In the genomic region with DNA sequence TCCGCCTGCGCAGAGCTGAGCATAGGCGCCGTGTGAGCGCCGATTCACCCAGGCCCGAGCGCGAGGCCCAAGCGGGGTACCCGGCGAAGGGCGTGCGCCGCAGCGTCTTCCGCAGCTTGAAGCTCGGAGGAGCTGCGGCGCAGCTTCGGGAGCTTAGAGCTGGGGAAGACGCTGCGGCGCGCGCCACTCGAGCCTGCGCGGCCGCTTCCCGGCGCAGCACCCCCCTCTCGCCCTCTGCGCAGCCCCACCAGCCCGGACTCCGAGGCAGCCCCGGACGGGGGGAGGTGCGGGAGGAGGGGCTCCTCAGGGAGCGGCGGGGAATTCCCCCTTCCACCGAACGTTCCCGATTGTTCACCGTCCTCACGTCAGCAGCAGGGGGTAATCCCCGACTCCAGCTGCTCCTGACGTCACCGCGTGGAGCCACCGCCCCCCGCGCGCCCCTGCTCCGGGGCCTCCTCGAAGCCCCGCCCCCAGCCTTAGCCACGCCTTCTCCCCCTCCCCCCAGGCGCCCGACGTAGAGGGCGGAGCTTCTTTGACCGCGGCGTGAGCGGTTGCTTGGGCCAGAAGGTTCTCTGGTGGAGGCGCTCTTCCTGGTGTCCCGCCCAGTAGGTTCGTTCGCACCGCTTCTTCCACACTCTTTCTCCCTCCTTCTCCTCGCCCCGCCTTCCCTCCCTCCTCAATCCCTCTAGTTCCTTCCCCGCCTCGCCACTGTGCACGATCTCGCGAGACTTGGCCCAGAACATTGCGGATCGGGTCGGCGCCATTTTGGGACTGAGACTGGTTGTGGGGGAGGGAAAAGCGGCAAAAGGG, we compare ENCODE assay signal across 1 cellular context.
A peak's percentile ranks its signal among the peaks of the same experiment; 100 is the strongest.
TF ChIP-seq lines count a peak whose summit lies in the region.

A gene with protein sequence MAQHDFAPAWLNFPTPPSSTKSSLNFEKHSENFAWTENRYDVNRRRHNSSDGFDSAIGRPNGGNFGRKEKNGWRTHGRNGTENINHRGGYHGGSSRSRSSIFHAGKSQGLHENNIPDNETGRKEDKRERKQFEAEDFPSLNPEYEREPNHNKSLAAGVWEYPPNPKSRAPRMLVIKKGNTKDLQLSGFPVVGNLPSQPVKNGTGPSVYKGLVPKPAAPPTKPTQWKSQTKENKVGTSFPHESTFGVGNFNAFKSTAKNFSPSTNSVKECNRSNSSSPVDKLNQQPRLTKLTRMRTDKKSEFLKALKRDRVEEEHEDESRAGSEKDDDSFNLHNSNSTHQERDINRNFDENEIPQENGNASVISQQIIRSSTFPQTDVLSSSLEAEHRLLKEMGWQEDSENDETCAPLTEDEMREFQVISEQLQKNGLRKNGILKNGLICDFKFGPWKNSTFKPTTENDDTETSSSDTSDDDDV (plus strand): TSS at position 742 of the 810 bp plus-strand sequence. CDS start 40,072 bp downstream, outside the sequence.

TF ChIP-seq in HepG2, 621 proteins besides CTCF, POLR2A, EP300 and RAD21 (continued from another document and continues in another):
- TF ChIP-seq, protein P1, sequence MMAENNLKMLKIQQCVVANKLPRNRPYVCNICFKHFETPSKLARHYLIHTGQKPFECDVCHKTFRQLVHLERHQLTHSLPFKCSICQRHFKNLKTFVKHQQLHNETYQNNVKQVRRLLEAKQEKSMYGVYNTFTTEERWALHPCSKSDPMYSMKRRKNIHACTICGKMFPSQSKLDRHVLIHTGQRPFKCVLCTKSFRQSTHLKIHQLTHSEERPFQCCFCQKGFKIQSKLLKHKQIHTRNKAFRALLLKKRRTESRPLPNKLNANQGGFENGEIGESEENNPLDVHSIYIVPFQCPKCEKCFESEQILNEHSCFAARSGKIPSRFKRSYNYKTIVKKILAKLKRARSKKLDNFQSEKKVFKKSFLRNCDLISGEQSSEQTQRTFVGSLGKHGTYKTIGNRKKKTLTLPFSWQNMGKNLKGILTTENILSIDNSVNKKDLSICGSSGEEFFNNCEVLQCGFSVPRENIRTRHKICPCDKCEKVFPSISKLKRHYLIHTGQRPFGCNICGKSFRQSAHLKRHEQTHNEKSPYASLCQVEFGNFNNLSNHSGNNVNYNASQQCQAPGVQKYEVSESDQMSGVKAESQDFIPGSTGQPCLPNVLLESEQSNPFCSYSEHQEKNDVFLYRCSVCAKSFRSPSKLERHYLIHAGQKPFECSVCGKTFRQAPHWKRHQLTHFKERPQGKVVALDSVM (CRISPR knock-in tag; IDR thresholded peaks at IDR 0.05) = no peak
- 0 out of 2 replicates have a peak, but pooled peaks have one; percentile 18 for TF ChIP-seq ZMYM3 (CRISPR knock-in tag; IDR thresholded peaks at IDR 0.05)
- peak; percentile 50; the same call in 1 of the 2 replicates for TF ChIP-seq ZNF768 (CRISPR knock-in tag; IDR thresholded peaks at IDR 0.05)
- TF ChIP-seq, protein P2, sequence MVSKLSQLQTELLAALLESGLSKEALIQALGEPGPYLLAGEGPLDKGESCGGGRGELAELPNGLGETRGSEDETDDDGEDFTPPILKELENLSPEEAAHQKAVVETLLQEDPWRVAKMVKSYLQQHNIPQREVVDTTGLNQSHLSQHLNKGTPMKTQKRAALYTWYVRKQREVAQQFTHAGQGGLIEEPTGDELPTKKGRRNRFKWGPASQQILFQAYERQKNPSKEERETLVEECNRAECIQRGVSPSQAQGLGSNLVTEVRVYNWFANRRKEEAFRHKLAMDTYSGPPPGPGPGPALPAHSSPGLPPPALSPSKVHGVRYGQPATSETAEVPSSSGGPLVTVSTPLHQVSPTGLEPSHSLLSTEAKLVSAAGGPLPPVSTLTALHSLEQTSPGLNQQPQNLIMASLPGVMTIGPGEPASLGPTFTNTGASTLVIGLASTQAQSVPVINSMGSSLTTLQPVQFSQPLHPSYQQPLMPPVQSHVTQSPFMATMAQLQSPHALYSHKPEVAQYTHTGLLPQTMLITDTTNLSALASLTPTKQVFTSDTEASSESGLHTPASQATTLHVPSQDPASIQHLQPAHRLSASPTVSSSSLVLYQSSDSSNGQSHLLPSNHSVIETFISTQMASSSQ (IDR thresholded peaks at IDR 0.05; ENCODE audit: low read depth) = no peak
- TF ChIP-seq, protein P2 (CRISPR knock-in tag; IDR thresholded peaks at IDR 0.05; ENCODE audit: borderline replicate concordance) = peak; percentile 59; the same call in 1 of the 2 replicates
- no peak for TF ChIP-seq NR3C1 (CRISPR knock-in tag; IDR thresholded peaks at IDR 0.05)
- peak; percentile 23 for TF ChIP-seq SKI (IDR thresholded peaks at IDR 0.05; ENCODE audit: partially characterized antibody)
- TF ChIP-seq HHEX (CRISPR knock-in tag; IDR thresholded peaks at IDR 0.05) = no peak; the same call in 1 of the 2 replicates
- no peak for TF ChIP-seq ZNF296 (CRISPR knock-in tag; conservative IDR thresholded peaks at IDR 0.05)
- no peak for TF ChIP-seq ZNF766 (CRISPR knock-in tag; IDR thresholded peaks at IDR 0.05; ENCODE audit: borderline replicate concordance)
- peak; percentile 52 for TF ChIP-seq KDM3A (CRISPR knock-in tag; IDR thresholded peaks at IDR 0.05; ENCODE audit: low read depth)
- TF ChIP-seq, protein P3, sequence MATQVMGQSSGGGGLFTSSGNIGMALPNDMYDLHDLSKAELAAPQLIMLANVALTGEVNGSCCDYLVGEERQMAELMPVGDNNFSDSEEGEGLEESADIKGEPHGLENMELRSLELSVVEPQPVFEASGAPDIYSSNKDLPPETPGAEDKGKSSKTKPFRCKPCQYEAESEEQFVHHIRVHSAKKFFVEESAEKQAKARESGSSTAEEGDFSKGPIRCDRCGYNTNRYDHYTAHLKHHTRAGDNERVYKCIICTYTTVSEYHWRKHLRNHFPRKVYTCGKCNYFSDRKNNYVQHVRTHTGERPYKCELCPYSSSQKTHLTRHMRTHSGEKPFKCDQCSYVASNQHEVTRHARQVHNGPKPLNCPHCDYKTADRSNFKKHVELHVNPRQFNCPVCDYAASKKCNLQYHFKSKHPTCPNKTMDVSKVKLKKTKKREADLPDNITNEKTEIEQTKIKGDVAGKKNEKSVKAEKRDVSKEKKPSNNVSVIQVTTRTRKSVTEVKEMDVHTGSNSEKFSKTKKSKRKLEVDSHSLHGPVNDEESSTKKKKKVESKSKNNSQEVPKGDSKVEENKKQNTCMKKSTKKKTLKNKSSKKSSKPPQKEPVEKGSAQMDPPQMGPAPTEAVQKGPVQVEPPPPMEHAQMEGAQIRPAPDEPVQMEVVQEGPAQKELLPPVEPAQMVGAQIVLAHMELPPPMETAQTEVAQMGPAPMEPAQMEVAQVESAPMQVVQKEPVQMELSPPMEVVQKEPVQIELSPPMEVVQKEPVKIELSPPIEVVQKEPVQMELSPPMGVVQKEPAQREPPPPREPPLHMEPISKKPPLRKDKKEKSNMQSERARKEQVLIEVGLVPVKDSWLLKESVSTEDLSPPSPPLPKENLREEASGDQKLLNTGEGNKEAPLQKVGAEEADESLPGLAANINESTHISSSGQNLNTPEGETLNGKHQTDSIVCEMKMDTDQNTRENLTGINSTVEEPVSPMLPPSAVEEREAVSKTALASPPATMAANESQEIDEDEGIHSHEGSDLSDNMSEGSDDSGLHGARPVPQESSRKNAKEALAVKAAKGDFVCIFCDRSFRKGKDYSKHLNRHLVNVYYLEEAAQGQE (IDR thresholded peaks at IDR 0.05; ENCODE audit: borderline replicate concordance in 1 of 2, low read depth in 1 of 2, low read length in 2 of 2) = no peak
- no peak; the same call in 1 of the 2 replicates for TF ChIP-seq ZSCAN9 (CRISPR knock-in tag; IDR thresholded peaks at IDR 0.05; ENCODE audit: borderline replicate concordance)
- no peak for TF ChIP-seq TRIM22 (IDR thresholded peaks at IDR 0.05)
- TF ChIP-seq ZNF850 (CRISPR knock-in tag; conservative IDR thresholded peaks at IDR 0.05) = no peak
- TF ChIP-seq NCOA1 (CRISPR knock-in tag; IDR thresholded peaks at IDR 0.05) = peak; percentile 64; the same call in 1 of the 2 replicates
- peak; percentile 80 for TF ChIP-seq CREM (IDR thresholded peaks at IDR 0.05)
- 0 out of 2 replicates have a peak, but pooled peaks have one; percentile 50 for TF ChIP-seq CREM (CRISPR knock-in tag; IDR thresholded peaks at IDR 0.05)
- TF ChIP-seq KDM4B (CRISPR knock-in tag; IDR thresholded peaks at IDR 0.05) = no peak
- TF ChIP-seq HMGXB4 (CRISPR knock-in tag; IDR thresholded peaks at IDR 0.05; ENCODE audit: borderline replicate concordance in 1 of 2, low read depth in 1 of 2) = peak in 1 of 2 experiments; percentile 72; a peak in 3 of 4 replicates
- TF ChIP-seq ZNF790 (CRISPR knock-in tag; IDR thresholded peaks at IDR 0.05; ENCODE audit: borderline replicate concordance) = no peak
- TF ChIP-seq ZNF616 (CRISPR knock-in tag; IDR thresholded peaks at IDR 0.05; ENCODE audit: low read depth) = peak; percentile 77; the same call in 1 of the 2 replicates
- TF ChIP-seq CEBPB (IDR thresholded peaks at IDR 0.05; ENCODE audit: borderline replicate concordance, low read depth, low read length) = no peak
- TF ChIP-seq TBL1XR1 (IDR thresholded peaks at IDR 0.05; ENCODE audit: borderline replicate concordance, low read length, partially characterized antibody) = no peak
- TF ChIP-seq, protein P4, sequence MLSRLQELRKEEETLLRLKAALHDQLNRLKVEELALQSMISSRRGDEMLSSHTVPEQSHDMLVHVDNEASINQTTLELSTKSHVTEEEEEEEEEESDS (CRISPR knock-in tag; IDR thresholded peaks at IDR 0.05; ENCODE audit: borderline replicate concordance) = no peak
- no peak for TF ChIP-seq SRSF4 (IDR thresholded peaks at IDR 0.05; ENCODE audit: low read depth, low read length, poor library complexity, severe bottlenecking)
- TF ChIP-seq ESRRA (CRISPR knock-in tag; IDR thresholded peaks at IDR 0.05; ENCODE audit: low read depth) = no peak
- TF ChIP-seq, protein P5, sequence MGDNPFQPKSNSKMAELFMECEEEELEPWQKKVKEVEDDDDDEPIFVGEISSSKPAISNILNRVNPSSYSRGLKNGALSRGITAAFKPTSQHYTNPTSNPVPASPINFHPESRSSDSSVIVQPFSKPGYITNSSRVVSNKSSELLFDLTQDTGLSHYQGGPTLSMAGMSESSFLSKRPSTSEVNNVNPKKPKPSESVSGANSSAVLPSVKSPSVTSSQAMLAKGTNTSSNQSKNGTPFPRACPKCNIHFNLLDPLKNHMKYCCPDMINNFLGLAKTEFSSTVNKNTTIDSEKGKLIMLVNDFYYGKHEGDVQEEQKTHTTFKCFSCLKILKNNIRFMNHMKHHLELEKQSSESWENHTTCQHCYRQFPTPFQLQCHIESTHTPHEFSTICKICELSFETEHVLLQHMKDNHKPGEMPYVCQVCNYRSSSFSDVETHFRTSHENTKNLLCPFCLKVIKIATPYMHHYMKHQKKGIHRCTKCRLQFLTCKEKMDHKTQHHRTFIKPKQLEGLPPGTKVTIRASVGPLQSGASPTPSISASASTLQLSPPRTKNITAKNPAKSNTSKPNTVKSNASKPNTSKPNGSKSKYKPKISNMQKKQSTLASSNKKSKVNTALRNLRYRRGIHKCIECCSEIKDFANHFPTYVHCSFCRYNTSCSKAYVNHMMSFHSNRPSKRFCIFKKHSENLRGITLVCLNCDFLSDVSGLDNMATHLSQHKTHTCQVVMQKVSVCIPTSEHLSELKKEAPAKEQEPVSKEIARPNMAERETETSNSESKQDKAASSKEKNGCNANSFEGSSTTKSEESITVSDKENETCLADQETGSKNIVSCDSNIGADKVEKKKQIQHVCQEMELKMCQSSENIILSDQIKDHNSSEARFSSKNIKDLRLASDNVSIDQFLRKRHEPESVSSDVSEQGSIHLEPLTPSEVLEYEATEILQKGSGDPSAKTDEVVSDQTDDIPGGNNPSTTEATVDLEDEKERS (CRISPR knock-in tag; IDR thresholded peaks at IDR 0.05) = no peak
- TF ChIP-seq TBX3 (IDR thresholded peaks at IDR 0.05; ENCODE audit: borderline replicate concordance) = no peak
- 0 out of 2 replicates have a peak, but pooled peaks have one; percentile 62 for TF ChIP-seq CBFB (CRISPR knock-in tag; IDR thresholded peaks at IDR 0.05)
- TF ChIP-seq ZNF761 (CRISPR knock-in tag; conservative IDR thresholded peaks at IDR 0.05) = no peak
- TF ChIP-seq ZSCAN25 (CRISPR knock-in tag; IDR thresholded peaks at IDR 0.05) = no peak
- no peak for TF ChIP-seq GPN1 (CRISPR knock-in tag; IDR thresholded peaks at IDR 0.05; ENCODE audit: borderline replicate concordance)
